In genomic region chr15:33160581-33161165, GRCh38 we compare ENCODE assay signal across 23 cellular contexts. TPM values are rescaled to one million over a fixed set of nuclear protein-coding genes. Genes with fewer than 3 reads are reported as not detected.
A peak's percentile ranks its signal among the peaks of the same experiment; 100 is the strongest.
DNase-seq lines count a peak whose midpoint lies in the region; ATAC-seq and TF ChIP-seq lines count a peak whose summit lies in the region.
"Had no signal": no experiment of that assay in that cellular context is flagged by ENCODE, and none has a peak within 500 bp of the region (broad histone marks: within the 10 kb centered on the region; RNA-seq: fewer than 3 reads in every experiment).

No MANE protein-coding gene starts in this region.

- H3K36me3 Mint-ChIP-seq in activated CD8-positive, alpha-beta memory T cell treated with anti-CD3 and anti-CD28 coated beads, Interleukin-2, amount 10 ng/mL, durations not matched to agents 7 days and 5 days = no peaks in the 10 kb centered on the region
- H3K36me3 Mint-ChIP-seq: CD8-positive, alpha-beta T cell; naive thymus-derived CD8-positive, alpha-beta T cell had no signal

- H3K4me3 Mint-ChIP-seq in activated CD8-positive, alpha-beta memory T cell treated with anti-CD3 and anti-CD28 coated beads, Interleukin-2, amount 10 ng/mL, durations not matched to agents 7 days and 5 days = no peak overlapping the region
- H3K4me3 Mint-ChIP-seq: activated T-cell treated with anti-CD3 and anti-CD28 coated beads, Interleukin-2, amount 50 U/mL, for 4 hours; CD8-positive, alpha-beta T cell; endodermal cell; naive thymus-derived CD8-positive, alpha-beta T cell; stimulated activated naive CD8-positive, alpha-beta T cell treated with anti-CD3 and anti-CD28 coated beads, Interleukin-15, Interleukin-2, amounts not matched to agents 100 ng/mL and 50 ng/mL, for 24 hours had no signal

- DNase-seq in Right ventricle myocardium superior = no peak
- no peak for DNase-seq in cardiac septum (ENCODE audit: low spot score)
- DNase-seq in fibroblast of the aortic adventitia (ENCODE audit: low read depth) = peak; percentile 10
- DNase-seq in psoas muscle = no peak
- DNase-seq in thyroid gland = no peak
- no peak for DNase-seq in activated CD8-positive, alpha-beta memory T cell treated with anti-CD3 and anti-CD28 coated beads, Interleukin-2, amount 10 ng/mL, durations not matched to agents 7 days and 5 days
- DNase-seq: activated T-cell treated with anti-CD3 and anti-CD28 coated beads, Interleukin-2, amount 50 U/mL, for 4 hours; AML-193; CD8-positive, alpha-beta T cell; cortex of kidney; naive thymus-derived CD8-positive, alpha-beta T cell; NCI-H2081; NCI-H510A; ovary; upper lobe of left lung had no signal

- peaks cover 15% of the 10 kb centered on the region for H3K27me3 Mint-ChIP-seq in activated CD8-positive, alpha-beta memory T cell treated with anti-CD3 and anti-CD28 coated beads, Interleukin-2, amount 10 ng/mL, durations not matched to agents 7 days and 5 days

- no peaks in the 10 kb centered on the region for H3K36me3 ChIP-seq in psoas muscle (ENCODE audit: insufficient read depth in 1 of 2, low read depth in 1 of 2)
- H3K36me3 ChIP-seq in thyroid gland = no peaks in the 10 kb centered on the region
- H3K36me3 ChIP-seq: breast epithelium, esophagus muscularis mucosa, ovary, SJSA1, upper lobe of left lung had no signal

- H3K9me3 ChIP-seq in psoas muscle (no peaks in the 10 kb centered on the region), thyroid gland (no peaks in the 10 kb centered on the region)
- H3K9me3 ChIP-seq: breast epithelium, esophagus muscularis mucosa, ovary, SJSA1, upper lobe of left lung had no signal

- H3K27me3 ChIP-seq in psoas muscle (ENCODE audit: insufficient read depth in 3 of 3, low read length in 2 of 3) = no peaks in the 10 kb centered on the region
- H3K27me3 ChIP-seq in thyroid gland = no peaks in the 10 kb centered on the region
- H3K27me3 ChIP-seq: breast epithelium, esophagus muscularis mucosa, ovary, upper lobe of left lung had no signal

- ATAC-seq in Right ventricle myocardium superior (ENCODE audit: poor library complexity) (peak; percentile 79), psoas muscle (peak; percentile 60 to 92 (median 90)), HG03095 (IDR thresholded peaks at IDR 0.05; ENCODE audit: unreplicated experiment) (no peak), HG02610 (IDR thresholded peaks at IDR 0.05; ENCODE audit: unreplicated experiment) (no peak)
- no peak for ATAC-seq in activated CD8-positive, alpha-beta memory T cell treated with anti-CD3 and anti-CD28 coated beads, Interleukin-2, amount 10 ng/mL, durations not matched to agents 7 days and 5 days
- ATAC-seq: activated T-cell treated with anti-CD3 and anti-CD28 coated beads, Interleukin-2, amount 50 U/mL, for 4 hours; CD8-positive, alpha-beta T cell; naive thymus-derived CD8-positive, alpha-beta T cell; sciatic nerve had no signal

- TF ChIP-seq POLR2A in thyroid gland (IDR thresholded peaks at IDR 0.05) = no peak

- H3K27ac Mint-ChIP-seq in activated CD8-positive, alpha-beta memory T cell treated with anti-CD3 and anti-CD28 coated beads, Interleukin-2, amount 10 ng/mL, durations not matched to agents 7 days and 5 days = no peak overlapping the region
- H3K27ac Mint-ChIP-seq: CD8-positive, alpha-beta T cell; endodermal cell; naive thymus-derived CD8-positive, alpha-beta T cell; stimulated activated naive CD8-positive, alpha-beta T cell treated with anti-CD3 and anti-CD28 coated beads, Interleukin-15, Interleukin-2, amounts not matched to agents 100 ng/mL and 50 ng/mL, for 24 hours had no signal

- H3K9me3 Mint-ChIP-seq in activated CD8-positive, alpha-beta memory T cell treated with anti-CD3 and anti-CD28 coated beads, Interleukin-2, amount 10 ng/mL, durations not matched to agents 7 days and 5 days (ENCODE audit: low read depth) = no peaks in the 10 kb centered on the region
- H3K9me3 Mint-ChIP-seq: activated T-cell treated with anti-CD3 and anti-CD28 coated beads, Interleukin-2, amount 50 U/mL, for 4 hours; CD8-positive, alpha-beta T cell; endodermal cell; naive thymus-derived CD8-positive, alpha-beta T cell; stimulated activated naive CD8-positive, alpha-beta T cell treated with anti-CD3 and anti-CD28 coated beads, Interleukin-15, Interleukin-2, amounts not matched to agents 100 ng/mL and 50 ng/mL, for 24 hours had no signal

- H3K4me3 ChIP-seq in fibroblast of the aortic adventitia (ENCODE audit: low read depth, low read length) (no peak overlapping the region), psoas muscle (no peak overlapping the region), thyroid gland (replicated peaks in 1 of 3) (no peak overlapping the region)
- H3K4me3 ChIP-seq: breast epithelium, esophagus muscularis mucosa, ovary, SJSA1, upper lobe of left lung had no signal

- intact Hi-C loops in Right ventricle myocardium superior (cut with DNase I) = no loop called here
- intact Hi-C loops in cardiac septum (cut with DNase I) = no loop called here
- intact Hi-C loops in psoas muscle (cut with DNase I) = no loop called here
- intact Hi-C loops in thyroid gland (cut with DNase I) = no loop called here

- no peak for TF ChIP-seq CTCF in fibroblast of the aortic adventitia (IDR thresholded peaks at IDR 0.05; ENCODE audit: insufficient read depth, low read length)
- no peak for TF ChIP-seq CTCF in psoas muscle (IDR thresholded peaks at IDR 0.05)
- TF ChIP-seq CTCF in thyroid gland (IDR thresholded peaks at IDR 0.05) = no peak

- H3K27ac ChIP-seq in psoas muscle = peak overlapping the region; percentile 70
- no peak overlapping the region for H3K27ac ChIP-seq in thyroid gland
- H3K27ac ChIP-seq: breast epithelium, ovary, SJSA1, upper lobe of left lung had no signal

- no peaks in the 10 kb centered on the region for H3K4me1 Mint-ChIP-seq in activated CD8-positive, alpha-beta memory T cell treated with anti-CD3 and anti-CD28 coated beads, Interleukin-2, amount 10 ng/mL, durations not matched to agents 7 days and 5 days
- H3K4me1 Mint-ChIP-seq: endodermal cell had no signal

- H3K4me1 ChIP-seq in psoas muscle (peaks cover 15% of the 10 kb centered on the region), thyroid gland (no peaks in the 10 kb centered on the region)
- H3K4me1 ChIP-seq: breast epithelium, SJSA1 had no signal

- WGBS in psoas muscle, 3 donors = 25 to 45% (median 32%) methylated on average over 5 of the region's 5 CpGs
- 72 to 81% methylated on average over 5 of the region's 5 CpGs for WGBS in thyroid gland, 2 donors

- CTCF ChIA-PET in activated CD8-positive, alpha-beta memory T cell treated with anti-CD3 and anti-CD28 coated beads, Interleukin-2, amount 10 ng/mL, durations not matched to agents 7 days and 5 days (lab: Charles Lee) = no interaction called here

RNA-seq across cellular contexts. Expression of gene FMN1, which starts 33.8 kb away (rescaled TPM):
- 2.9 TPM for total RNA-seq in Right ventricle myocardium superior
- total RNA-seq in cardiac septum = 2.2 TPM
- 1.1 and 9.2 TPM in 2 replicates for total RNA-seq in fibroblast of the aortic adventitia (ENCODE audit: low replicate concordance)
- total RNA-seq in psoas muscle = 10 to 100 TPM in 2 of 4 donors, 1 to 10 TPM in 2; 2.2 to 20.0 (median 6.4) TPM
- polyA plus RNA-seq in psoas muscle = 1 to 10 TPM in 1 of 3 donors, under 1 TPM in 2; 0.21 to 2.5 (median 0.25) TPM
- total RNA-seq in thyroid gland = 10 to 100 TPM; 13.8 to 28.3 (median 22.5) TPM
- not detected for total RNA-seq in activated CD8-positive, alpha-beta memory T cell treated with anti-CD3 and anti-CD28 coated beads, Interleukin-2, amount 10 ng/mL, durations not matched to agents 7 days and 5 days

Comparison
In these comparisons a context has a peak if more than half of its experiments do, and no peak if none do; other contexts are left out.
1. ATAC-seq: peak in Right ventricle myocardium superior (single experiment) and psoas muscle (4 of 4); none in HG03095 (single experiment), HG02610 (single experiment) and activated CD8-positive, alpha-beta memory T cell treated with anti-CD3 and anti-CD28 coated beads, Interleukin-2, amount 10 ng/mL, durations not matched to agents 7 days and 5 days (single experiment).